15 cellular contexts compared by ENCODE assay signal in genomic region chr10:114458216-114458615, GRCh38.
"Had no signal": no experiment of that assay in that cellular context is flagged by ENCODE, and none has a peak within 500 bp of the region (broad histone marks: within the 10 kb centered on the region; RNA-seq: fewer than 3 reads in every experiment).

No MANE protein-coding gene starts in this region.

- H3K4me1 Mint-ChIP-seq: activated B cell treated with CpG ODN at 0.5 μM for 24 hours had no signal

- H3K27me3 Mint-ChIP-seq: activated B cell treated with CpG ODN at 0.5 μM for 24 hours; activated CD4-positive, alpha-beta T cell treated with anti-CD3 and anti-CD28 coated beads, Interleukin-2, amount 10 ng/mL, durations not matched to agents 24 days and 14 days; central memory CD8-positive, alpha-beta T cell; T-cell had no signal

- H3K27ac Mint-ChIP-seq: T-cell had no signal

- DNase-seq: activated B cell treated with CpG ODN at 0.5 μM for 24 hours; activated CD4-positive, alpha-beta T cell treated with anti-CD3 and anti-CD28 coated beads for 1 hour; activated T-cell treated with anti-CD3 and anti-CD28 coated beads for 4 hours; amniotic stem cell; KG1; NCI-H1048; NCI-H1930; NCI-H2107; NCI-H510A; NCI-H526 treated with DMSO at 0.1 percent for 48 hours; T1000 had no signal

- ATAC-seq: Right ventricle myocardium inferior had no signal

- H3K4me3 Mint-ChIP-seq: activated B cell treated with CpG ODN at 0.5 μM for 24 hours; activated CD4-positive, alpha-beta T cell treated with anti-CD3 and anti-CD28 coated beads, Interleukin-2, amount 10 ng/mL, durations not matched to agents 24 days and 14 days; central memory CD8-positive, alpha-beta T cell; T-cell had no signal

- H3K9me3 Mint-ChIP-seq: activated B cell treated with CpG ODN at 0.5 μM for 24 hours; activated CD4-positive, alpha-beta T cell treated with anti-CD3 and anti-CD28 coated beads, Interleukin-2, amount 10 ng/mL, durations not matched to agents 24 days and 14 days; central memory CD8-positive, alpha-beta T cell; T-cell had no signal
